In the genomic region with DNA sequence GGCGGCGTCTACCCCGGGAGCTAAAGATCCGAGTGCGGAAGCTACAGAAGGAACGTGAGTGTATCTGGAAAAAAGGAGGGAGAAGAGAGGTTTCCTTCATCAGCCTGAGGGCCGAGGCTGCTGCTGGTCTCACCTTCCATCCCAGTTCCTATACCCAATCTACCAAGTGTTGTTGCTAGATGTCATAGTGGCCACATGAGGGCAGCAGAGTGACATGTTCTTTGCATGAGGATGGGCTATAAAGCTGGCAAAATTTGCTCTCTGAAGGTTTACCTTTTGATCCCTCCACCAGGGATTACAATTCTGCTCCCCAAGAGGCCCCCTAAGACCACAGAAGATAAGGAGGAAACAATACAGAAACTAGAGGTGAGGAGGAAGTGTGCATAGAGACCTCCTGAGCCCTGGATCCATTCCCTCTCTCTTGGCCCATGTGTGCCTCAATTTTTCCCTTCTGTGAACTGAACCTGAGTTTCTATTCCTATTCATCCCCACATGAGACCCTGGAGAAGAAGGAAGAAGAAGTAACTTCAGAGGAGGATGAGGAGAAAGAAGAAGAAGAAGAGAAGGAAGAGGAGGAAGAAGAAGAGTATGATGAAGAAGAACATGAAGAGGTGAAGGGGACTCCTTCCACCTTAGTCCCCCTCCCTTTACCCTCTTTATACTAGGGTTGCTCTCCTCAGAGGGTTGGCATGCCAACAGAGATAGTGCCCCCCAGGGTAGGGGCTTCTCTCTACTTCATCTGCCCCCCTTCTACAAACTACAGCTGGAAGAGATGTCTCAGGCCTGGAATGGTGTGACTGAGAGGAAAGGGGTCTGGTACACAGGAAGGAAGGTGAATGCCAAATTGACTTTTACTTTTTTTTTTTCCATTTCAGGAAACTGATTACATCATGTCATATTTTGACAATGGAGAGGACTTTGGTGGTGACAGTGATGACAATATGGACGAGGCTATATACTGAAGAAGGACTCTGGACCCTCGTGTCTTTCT, we compare ENCODE assay signal across 8 cellular contexts. TPM values are rescaled to one million over a fixed set of nuclear protein-coding genes. Genes with fewer than 3 reads are reported as not detected.
DNase-seq lines count a peak whose midpoint lies in the region; ATAC-seq and TF ChIP-seq lines count a peak whose summit lies in the region.

No MANE protein-coding gene starts in this region.

- no peak for ATAC-seq in GM21576 (IDR thresholded peaks at IDR 0.05; ENCODE audit: unreplicated experiment)

- H3K27me3 ChIP-seq in kidney epithelial cell (ENCODE audit: control insufficient read depth, insufficient read depth, low read length) = no peaks in the 10 kb centered on the region

- peak; percentile 81 for DNase-seq in HFF-Myc (ENCODE audit: extremely low read depth, low read depth)
- DNase-seq in NCI-H345 (lab: John Stamatoyannopoulos, UW) = peak; percentile 90
- DNase-seq in activated CD4-positive, CD25-positive, alpha-beta regulatory T cell (lab: John Stamatoyannopoulos, UW) = peak; percentile 19 to 59 (median 43)
- peak; percentile 84 for DNase-seq in cerebellum (ENCODE audit: low spot score)
- DNase-seq in kidney epithelial cell (ENCODE audit: low read depth) = no peak
- peak; percentile 79 for DNase-seq in stimulated activated CD4-positive, alpha-beta T cell treated with anti-CD3 and anti-CD28 coated beads, Interleukin-15, amount 100 ng/mL, for 24 hours

- TF ChIP-seq CTCF in C4-2B (conservative IDR thresholded peaks at IDR 0.05) = peak; percentile 90
- TF ChIP-seq CTCF in HFF-Myc (IDR thresholded peaks at IDR 0.05; ENCODE audit: low read depth, low read length, missing control alignments) = peak; percentile 84
- TF ChIP-seq CTCF in kidney epithelial cell (IDR thresholded peaks at IDR 0.05; ENCODE audit: insufficient read depth, low read length, poor library complexity, severe bottlenecking) = peak; percentile 75

- H3K4me3 ChIP-seq in HFF-Myc (replicated peaks; ENCODE audit: low read depth, low read length) = no peak overlapping the region
- H3K4me3 ChIP-seq in kidney epithelial cell (ENCODE audit: low read depth, low read length) = no peak overlapping the region

- H3K27ac ChIP-seq in C4-2B = no peak overlapping the region; the same call in 1 of the 2 replicates

- H3K36me3 ChIP-seq in kidney epithelial cell (ENCODE audit: control insufficient read depth, insufficient read depth, low read length) = no peaks in the 10 kb centered on the region

RNA-seq across cellular contexts. Expression of gene POLR3GL, which starts 13.3 kb away (rescaled TPM):
- total RNA-seq in cerebellum = 5.7 TPM
- 12.2 and 14.3 TPM in 2 replicates for total RNA-seq in kidney epithelial cell

RNA-seq across cellular contexts. Expression of gene ANKRD34A, which starts 13.4 kb away (rescaled TPM):
- total RNA-seq in cerebellum (1.1 TPM), kidney epithelial cell (0.46 TPM in 1 of 2 replicates, not detected in the other)

RNA-seq across cellular contexts. Expression of gene TXNIP, which starts 18.6 kb away (rescaled TPM):
- 147 TPM for total RNA-seq in cerebellum
- 14.7 and 19.0 TPM in 2 replicates for total RNA-seq in kidney epithelial cell

RNA-seq across cellular contexts. Expression of gene LIX1L, which starts 20.0 kb away (rescaled TPM):
- total RNA-seq in cerebellum (27.1 TPM), kidney epithelial cell (23.2 and 28.0 TPM in 2 replicates)

RNA-seq across cellular contexts. Expression of gene HJV, which starts 43.8 kb away (rescaled TPM):
- total RNA-seq in cerebellum = not detected
- not detected in 2 replicates for total RNA-seq in kidney epithelial cell
